ENCODE assay signal across 27 cellular contexts in genomic region chr2:13289310-13289709, GRCh38.
"Had no signal": no experiment of that assay in that cellular context is flagged by ENCODE, and none has a peak within 500 bp of the region (broad histone marks: within the 10 kb centered on the region; RNA-seq: fewer than 3 reads in every experiment).

No MANE protein-coding gene starts in this region.

- H3K36me3 ChIP-seq: brain microvascular endothelial cell, cardiac muscle cell, Peyer's patch, SJCRH30, WERI-Rb-1 had no signal

- H3K27ac ChIP-seq: brain microvascular endothelial cell, cardiac muscle cell, Peyer's patch, RWPE1, SJCRH30, WERI-Rb-1 had no signal

- H3K9ac ChIP-seq: SK-N-SH had no signal

- H3K4me2 ChIP-seq: SK-N-SH had no signal

- ATAC-seq: activated CD4-positive, alpha-beta T cell treated with anti-CD3 and anti-CD28 coated beads for 36 hours; activated T-helper 17 cell treated with anti-CD3 and anti-CD28 coated beads, Interleukin-2, amount 50 U/mL, for 72 hours had no signal

- H3K9me3 ChIP-seq: SJCRH30, SK-N-SH had no signal

- H3K4me1 ChIP-seq: Peyer's patch, SJCRH30 had no signal

- DNase-seq: activated CD4-positive, alpha-beta memory T cell treated with anti-CD3 and anti-CD28 coated beads, Interleukin-2, amount 10 ng/mL, durations not matched to agents 7 days and 5 days; activated CD4-positive, alpha-beta T cell treated with anti-CD3 and anti-CD28 coated beads for 36 hours; activated CD4-positive, alpha-beta T cell treated with anti-CD3 and anti-CD28 coated beads, Interleukin-2, amount 50 U/mL, for 1 hour; activated gamma-delta T cell; activated naive CD4-positive, alpha-beta T cell treated with anti-CD3 and anti-CD28 coated beads for 36 hours; activated T-cell treated with anti-CD3 and anti-CD28 coated beads for 4 hours; activated T-cell treated with anti-CD3 and anti-CD28 coated beads, Interleukin-2, amount 50 U/mL, for 48 hours; amygdala; brain microvascular endothelial cell; MM.1S; NCI-H1105; NCI-H1436 treated with DMSO at 0.1 percent for 48 hours; NCI-H187; NCI-H2081 treated with DMSO at 0.1 percent for 48 hours; NCI-H446; NCI-H524 treated with DMSO at 0.1 percent for 48 hours; NCI-H774; NK-92 treated with Interleukin-12 subunit alpha and Interleukin-12 subunit beta, amount 100 ng/mL, for 24 hours; Peyer's patch; Right ventricle myocardium superior; SJCRH30; SK-N-SH; T-helper 1 cell; WERI-Rb-1 had no signal

- H3K4me3 ChIP-seq: cardiac muscle cell, Peyer's patch, SJCRH30 had no signal

- H3K27me3 ChIP-seq: brain microvascular endothelial cell, cardiac muscle cell, Peyer's patch, SJCRH30 had no signal
